9 cellular contexts compared by ENCODE assay signal in genomic region chr17:73841431-73842060, GRCh38.
A peak's percentile ranks its signal among the peaks of the same experiment; 100 is the strongest.
DNase-seq lines count a peak whose midpoint lies in the region; ATAC-seq and TF ChIP-seq lines count a peak whose summit lies in the region.
"Had no signal": no experiment of that assay in that cellular context is flagged by ENCODE, and none has a peak within 500 bp of the region (broad histone marks: within the 10 kb centered on the region; RNA-seq: fewer than 3 reads in every experiment).

No MANE protein-coding gene starts in this region.

- H3K27me3 ChIP-seq in heart right ventricle: peaks cover 0 to 22% (median 9%) of the 10 kb centered on the region in 7 donors

- WGBS in heart right ventricle, 2 donors: 74 to 75% methylated on average over 3 of the region's 3 CpGs

- no peaks in the 10 kb centered on the region for H3K36me3 ChIP-seq in heart right ventricle

- no peak for DNase-seq in heart right ventricle
- DNase-seq in Right ventricle myocardium inferior (ENCODE audit: missing footprints): no peak
- peak; percentile 73 for DNase-seq in NCI-H510A (lab: John Stamatoyannopoulos, UW)
- no peak for DNase-seq in foreskin fibroblast
- no peak for DNase-seq in GM19240 (ENCODE audit: insufficient read length, low spot score)
- DNase-seq in stimulated activated naive CD4-positive, alpha-beta T cell treated with Interleukin-2 at 50 U/mL for 16 hours (lab: John Stamatoyannopoulos, UW): no peak
- DNase-seq in UCSD-AML1 (lab: John Stamatoyannopoulos, UW; ENCODE audit: unreplicated experiment): no peak
- DNase-seq: GDM1 had no signal

- intact Hi-C loops in heart right ventricle (cut with DNase I): loop anchor here in 9 of 10 donors (2.0 to 10.0 kb wide), 8 partner anchors 21 to 407 kb away; no protein-coding TSS in a partner anchor
- intact Hi-C loops in Right ventricle myocardium inferior (cut with DNase I): loop anchor here (5.0 kb wide), 1 partner anchor 184 kb away; no protein-coding TSS in a partner anchor

- peak in 6 of 8 donors; percentile 56 to 68 (median 64) for ATAC-seq in heart right ventricle
- no peak for ATAC-seq in Right ventricle myocardium inferior
- no peak for ATAC-seq in HG03135 (IDR thresholded peaks at IDR 0.05; ENCODE audit: unreplicated experiment)

- H3K4me3 ChIP-seq in heart right ventricle (no peak overlapping the region), foreskin fibroblast (ENCODE audit: low read depth in 1 of 2, low read length in 2 of 2) (no peak overlapping the region)

- H3K27ac ChIP-seq in heart right ventricle: no peak overlapping the region

- H3K4me1 ChIP-seq in heart right ventricle: no peaks in the 10 kb centered on the region

- TF ChIP-seq CTCF in heart right ventricle (IDR thresholded peaks at IDR 0.05): peak in 8 of 9 donors; percentile 40 to 70 (median 60)
- peak; percentile 17 for TF ChIP-seq CTCF in foreskin fibroblast (IDR thresholded peaks at IDR 0.05; ENCODE audit: low read depth, low read length)

- H3K9me3 ChIP-seq in heart right ventricle: no peaks in the 10 kb centered on the region

Comparison
In these comparisons a context has a peak if more than half of its experiments do, and no peak if none do; other contexts are left out.
1. ATAC-seq: peak in heart right ventricle (6 of 8); none in Right ventricle myocardium inferior (single experiment) and HG03135 (single experiment).